10 cellular contexts compared by ENCODE assay signal in genomic region chr15:69504352-69505040, GRCh38.
"Had no signal": no experiment of that assay in that cellular context is flagged by ENCODE, and none has a peak within 500 bp of the region (broad histone marks: within the 10 kb centered on the region; RNA-seq: fewer than 3 reads in every experiment).

No MANE protein-coding gene starts in this region.

- DNase-seq: activated CD4-positive, alpha-beta memory T cell treated with anti-CD3 and anti-CD28 coated beads, Interleukin-2, amount 10 ng/mL, durations not matched to agents 7 days and 5 days; activated CD4-positive, alpha-beta T cell treated with anti-CD3 and anti-CD28 coated beads for 36 hours; activated CD8-positive, alpha-beta memory T cell treated with anti-CD3 and anti-CD28 coated beads, Interleukin-2, amount 50 U/mL, for 48 hours; activated naive CD4-positive, alpha-beta T cell; aorta; dorsolateral prefrontal cortex; retina; small intestine; WERI-Rb-1 had no signal

- FAIRE-seq: frontal cortex, small intestine had no signal

- ATAC-seq: activated CD4-positive, alpha-beta T cell treated with anti-CD3 and anti-CD28 coated beads for 36 hours had no signal
